Comparison of ENCODE assay signal across 8 cellular contexts in genomic region chr12:12719496-12719895, GRCh38. TPM values are rescaled to one million over a fixed set of nuclear protein-coding genes. Genes with fewer than 3 reads are reported as not detected.
A peak's percentile ranks its signal among the peaks of the same experiment; 100 is the strongest.
DNase-seq lines count a peak whose midpoint lies in the region; ATAC-seq and TF ChIP-seq lines count a peak whose summit lies in the region.

No MANE protein-coding gene starts in this region.

- peak overlapping the region; percentile 95 for H3K27ac ChIP-seq in CD4-positive, alpha-beta memory T cell (ENCODE audit: low read depth, low read length)
- H3K27ac ChIP-seq in suprapubic skin: peak overlapping the region; percentile 100

- no peak for ATAC-seq in activated CD8-positive, alpha-beta T cell treated with anti-CD3 and anti-CD28 coated beads for 36 hours
- ATAC-seq in HG02938 (IDR thresholded peaks at IDR 0.05; ENCODE audit: unreplicated experiment): no peak

- H3K9me3 Mint-ChIP-seq in CD4-positive, alpha-beta memory T cell: peaks cover 0 to 5% (median 0%) of the 10 kb centered on the region in 8 donors
- no peaks in the 10 kb centered on the region for H3K9me3 Mint-ChIP-seq in activated CD8-positive, alpha-beta T cell treated with anti-CD3 and anti-CD28 coated beads for 36 hours
- no peaks in the 10 kb centered on the region for H3K9me3 Mint-ChIP-seq in immature natural killer cell

- H3K9me3 ChIP-seq in CD4-positive, alpha-beta memory T cell (ENCODE audit: control insufficient read depth in 1 of 2, low read length in 2 of 2): no peaks in the 10 kb centered on the region
- H3K9me3 ChIP-seq in suprapubic skin: no peaks in the 10 kb centered on the region

- H3K4me1 ChIP-seq in CD4-positive, alpha-beta memory T cell (ENCODE audit: insufficient read depth, low read length): peaks cover 33% of the 10 kb centered on the region
- peaks cover 74% of the 10 kb centered on the region for H3K4me1 ChIP-seq in suprapubic skin

- POLR2A ChIA-PET in CD4-positive, alpha-beta memory T cell (lab: Charles Lee; ENCODE audit: partially characterized antibody): interaction anchor here (0.6 to 19.2 kb wide), 24 partner anchors 10 to 1069 kb away, joined by 3 to 1446 read pairs (median 6); partner anchors contain the start of genes BORCS5, CDKN1B, CREBL2 and GPR19
- POLR2A ChIA-PET in activated CD8-positive, alpha-beta T cell treated with anti-CD3 and anti-CD28 coated beads for 36 hours (lab: Charles Lee): interaction anchor here (0.9 to 9.8 kb wide), 5 partner anchors 17 to 362 kb away, joined by 3 to 151 read pairs (median 7); partner anchors contain the start of genes BORCS5 and GPR19

- peaks cover 35% of the 10 kb centered on the region for H3K36me3 ChIP-seq in CD4-positive, alpha-beta memory T cell (ENCODE audit: insufficient read depth, low read length)
- peaks cover 5% of the 10 kb centered on the region for H3K36me3 ChIP-seq in suprapubic skin

- DNase-seq in CD4-positive, alpha-beta memory T cell: peak in 2 of 5 donors; percentile 15 to 21
- DNase-seq in HuH-7.5 (ENCODE audit: low spot score) (peak; percentile 11), immature natural killer cell (no peak), suprapubic skin (ENCODE audit: low spot score in 2 of 2) (no peak), NCI-H748 (lab: John Stamatoyannopoulos, UW; ENCODE audit: unreplicated experiment) (no peak)
- DNase-seq in activated CD8-positive, alpha-beta T cell treated with anti-CD3 and anti-CD28 coated beads for 36 hours: peak; percentile 31
- no peak for DNase-seq in activated CD4-positive, CD25-positive, alpha-beta regulatory T cell (lab: John Stamatoyannopoulos, UW)

- peaks cover 44 to 72% of the 10 kb centered on the region in 2 donors for H3K36me3 Mint-ChIP-seq in CD4-positive, alpha-beta memory T cell
- peaks cover 62% of the 10 kb centered on the region for H3K36me3 Mint-ChIP-seq in activated CD8-positive, alpha-beta T cell treated with anti-CD3 and anti-CD28 coated beads for 36 hours (ENCODE audit: low read depth)
- H3K36me3 Mint-ChIP-seq in immature natural killer cell: peaks cover 20 to 38% (median 31%) of the 10 kb centered on the region in 3 donors

- no peak for TF ChIP-seq CTCF in activated CD8-positive, alpha-beta T cell treated with anti-CD3 and anti-CD28 coated beads for 36 hours (IDR thresholded peaks at IDR 0.05)
- no peak for TF ChIP-seq CTCF in suprapubic skin (IDR thresholded peaks at IDR 0.05)

- 8% methylated on average over 3 of the region's 3 CpGs for WGBS in suprapubic skin

- no peak for TF ChIP-seq POLR2A in suprapubic skin (IDR thresholded peaks at IDR 0.05)

- peak overlapping the region; percentile 96 to 100 (median 98) for H3K4me3 Mint-ChIP-seq in CD4-positive, alpha-beta memory T cell
- H3K4me3 Mint-ChIP-seq in activated CD8-positive, alpha-beta T cell treated with anti-CD3 and anti-CD28 coated beads for 36 hours: peak overlapping the region; percentile 86
- peak overlapping the region; percentile 97 to 99 (median 99) for H3K4me3 Mint-ChIP-seq in immature natural killer cell

- H3K27me3 ChIP-seq in CD4-positive, alpha-beta memory T cell (ENCODE audit: insufficient read depth, low read length): no peaks in the 10 kb centered on the region
- no peaks in the 10 kb centered on the region for H3K27me3 ChIP-seq in suprapubic skin

- H3K27me3 Mint-ChIP-seq in CD4-positive, alpha-beta memory T cell: no peaks in the 10 kb centered on the region
- no peaks in the 10 kb centered on the region for H3K27me3 Mint-ChIP-seq in activated CD8-positive, alpha-beta T cell treated with anti-CD3 and anti-CD28 coated beads for 36 hours
- H3K27me3 Mint-ChIP-seq in immature natural killer cell (ENCODE audit: low read depth in 3 of 3): peaks cover 13 to 36% (median 33%) of the 10 kb centered on the region in 3 donors

- CTCF ChIA-PET in CD4-positive, alpha-beta memory T cell (lab: Charles Lee; ENCODE audit: partially characterized antibody): interaction anchor here (1.0 to 3.1 kb wide), 5 partner anchors 9 to 361 kb away, joined by 3 to 34 read pairs (median 3); no protein-coding TSS in a partner anchor
- CTCF ChIA-PET in activated CD8-positive, alpha-beta T cell treated with anti-CD3 and anti-CD28 coated beads for 36 hours (lab: Charles Lee): interaction anchor here (1.0 to 2.2 kb wide), 4 partner anchors 13 to 21 kb away, joined by 3 to 28 read pairs (median 4); no protein-coding TSS in a partner anchor

- H3K27ac Mint-ChIP-seq in CD4-positive, alpha-beta memory T cell: peak overlapping the region; percentile 96 to 99 (median 98)
- peak overlapping the region; percentile 98 for H3K27ac Mint-ChIP-seq in activated CD8-positive, alpha-beta T cell treated with anti-CD3 and anti-CD28 coated beads for 36 hours
- peak overlapping the region; percentile 93 to 99 (median 97) for H3K27ac Mint-ChIP-seq in immature natural killer cell

- peaks cover 24 to 51% (median 28%) of the 10 kb centered on the region in 4 donors for H3K4me1 Mint-ChIP-seq in CD4-positive, alpha-beta memory T cell
- H3K4me1 Mint-ChIP-seq in activated CD8-positive, alpha-beta T cell treated with anti-CD3 and anti-CD28 coated beads for 36 hours (ENCODE audit: low read depth): peaks cover 29% of the 10 kb centered on the region
- H3K4me1 Mint-ChIP-seq in immature natural killer cell: peaks cover 64 to 74% of the 10 kb centered on the region in 2 donors

- intact Hi-C loops in CD4-positive, alpha-beta memory T cell (cut with micrococcal nuclease): loop anchor here (1.0 kb wide), 1 partner anchor 74 kb away; no protein-coding TSS in a partner anchor
- intact Hi-C loops in activated CD8-positive, alpha-beta T cell treated with anti-CD3 and anti-CD28 coated beads for 36 hours (cut with micrococcal nuclease): no loop called here

- H3K4me3 ChIP-seq in CD4-positive, alpha-beta memory T cell (ENCODE audit: low read length in 2 of 2): peak overlapping the region; percentile 94 to 99
- peak overlapping the region; percentile 64 for H3K4me3 ChIP-seq in suprapubic skin

- TF ChIP-seq EP300 in suprapubic skin (IDR thresholded peaks at IDR 0.05): no peak

RNA-seq across cellular contexts. Expression of gene CDKN1B, which starts 2.3 kb away (rescaled TPM):
- 100 to 1,000 TPM; 232 to 238 TPM for total RNA-seq in CD4-positive, alpha-beta memory T cell
- polyA plus RNA-seq in CD4-positive, alpha-beta memory T cell: 10 to 100 TPM; 12.5 to 14.5 TPM
- total RNA-seq in activated CD8-positive, alpha-beta T cell treated with anti-CD3 and anti-CD28 coated beads for 36 hours: 10 to 100 TPM; 39.9 to 40.8 TPM
- 10 to 100 TPM in 2 of 3 donors, 1 to 10 TPM in 1; 4.4 to 17.6 (median 17.4) TPM for polyA plus RNA-seq in immature natural killer cell
- total RNA-seq in suprapubic skin: 10 to 100 TPM; 37.8 to 71.9 (median 46.9) TPM

RNA-seq across cellular contexts. Expression of gene GPR19, which starts 23.5 kb away (rescaled TPM):
- total RNA-seq in CD4-positive, alpha-beta memory T cell: 1 to 10 TPM; 3.4 to 4.4 TPM
- 1 to 10 TPM in 1 of 2 donors, under 1 TPM in 1; 0.55 to 1.2 TPM for polyA plus RNA-seq in CD4-positive, alpha-beta memory T cell
- total RNA-seq in activated CD8-positive, alpha-beta T cell treated with anti-CD3 and anti-CD28 coated beads for 36 hours: 10 to 100 TPM; 17.3 to 17.6 TPM
- under 1 TPM in 2 of 3 donors, not detected in 1; 0.37 to 0.65 TPM for polyA plus RNA-seq in immature natural killer cell
- total RNA-seq in suprapubic skin: under 1 TPM in 1 of 4 donors, not detected in 3; 0.42 TPM

Comparison
In these comparisons a context has a peak if more than half of its experiments do, and no peak if none do; other contexts are left out.
1. DNase-seq: peak in HuH-7.5 (single experiment) and activated CD8-positive, alpha-beta T cell treated with anti-CD3 and anti-CD28 coated beads for 36 hours (single experiment); none in immature natural killer cell (0 of 3), suprapubic skin (0 of 2), NCI-H748 (single experiment) and activated CD4-positive, CD25-positive, alpha-beta regulatory T cell (0 of 4).
2. Peak in every context shown above with its lines, with median percentiles within 50 percentile points of each other: H3K27ac Mint-ChIP-seq and H3K4me3 Mint-ChIP-seq.